Comparison of ENCODE assay signal across 29 cellular contexts in the genomic region with DNA sequence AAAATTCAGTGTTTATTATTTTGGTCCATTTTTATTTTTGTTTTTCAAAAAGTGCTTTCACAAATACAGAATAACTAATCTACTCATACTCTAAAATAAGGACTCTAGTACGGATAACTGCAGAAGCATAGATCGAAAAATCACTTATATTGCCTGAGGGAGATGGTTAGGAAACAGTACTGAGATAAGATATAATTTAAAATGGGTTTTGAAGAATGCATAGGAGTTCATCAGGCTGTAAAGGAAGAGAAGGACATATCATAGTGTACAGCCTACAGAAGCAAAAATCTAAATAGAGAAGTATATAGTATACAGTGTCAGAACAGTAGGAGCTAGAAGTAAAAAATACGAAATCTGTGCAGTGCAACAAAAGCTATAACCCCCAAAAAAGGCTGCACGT.
DNase-seq lines count a peak whose midpoint lies in the region; ATAC-seq and TF ChIP-seq lines count a peak whose summit lies in the region.
"Had no signal": no experiment of that assay in that cellular context is flagged by ENCODE, and none has a peak within 500 bp of the region (broad histone marks: within the 10 kb centered on the region; RNA-seq: fewer than 3 reads in every experiment).

No MANE protein-coding gene starts in this region.

- no peaks in the 10 kb centered on the region for H3F3A ChIP-seq in SK-N-SH (replicated peaks; ENCODE audit: insufficient read depth)

- no peak for ATAC-seq in SK-N-SH treated with all-trans-retinoic acid at 6 μM for 48 hours
- ATAC-seq: A549; CD8-positive, alpha-beta T cell had no signal

- H3K27ac ChIP-seq in SK-N-SH (ENCODE audit: low read depth in 2 of 2, low read length in 1 of 2) (no peak overlapping the region), VCaP (peak overlapping the region; percentile 91)
- H3K27ac ChIP-seq: 22Rv1; A549; BLaER1; BLaER1 treated with 17β-estradiol and CSF1 and Interleukin-3, amounts not matched to agents 10 nM and 100 nM; C4-2B had no signal

- H3K9me3 ChIP-seq in SK-N-SH = no peaks in the 10 kb centered on the region
- H3K9me3 ChIP-seq: BE2C; BLaER1 treated with 17β-estradiol and CSF1 and Interleukin-3, amounts not matched to agents 10 nM and 100 nM; Caco-2 had no signal

- H2AFZ ChIP-seq in SK-N-SH (ENCODE audit: low read depth) = no peak overlapping the region

- H3K79me2 ChIP-seq in SK-N-SH (ENCODE audit: insufficient read depth) = no peaks in the 10 kb centered on the region

- TF ChIP-seq RAD21 in SK-N-SH (IDR thresholded peaks at IDR 0.05; ENCODE audit: low read length) = no peak

- H4K20me1 ChIP-seq in SK-N-SH (ENCODE audit: insufficient read depth) = no peaks in the 10 kb centered on the region
- H4K20me1 ChIP-seq: BLaER1; BLaER1 treated with 17β-estradiol and CSF1 and Interleukin-3, amounts not matched to agents 10 nM and 100 nM had no signal

- peaks cover 0 to 16% of the 10 kb centered on the region in 2 experiments; a peak in 1 of 4 replicates for H3K4me1 ChIP-seq in SK-N-SH (ENCODE audit: control insufficient read depth in 1 of 2, insufficient read depth in 2 of 2, low read depth in 1 of 2, low read length in 1 of 2)
- H3K4me1 ChIP-seq: A549, BE2C had no signal

- H3K27me3 ChIP-seq in SK-N-SH (ENCODE audit: insufficient read depth) = no peaks in the 10 kb centered on the region
- H3K27me3 ChIP-seq: BE2C; BLaER1; BLaER1 treated with 17β-estradiol and CSF1 and Interleukin-3, amounts not matched to agents 10 nM and 100 nM had no signal

- TF ChIP-seq EP300 in SK-N-SH (IDR thresholded peaks at IDR 0.05; ENCODE audit: borderline replicate concordance in 1 of 2, low read depth in 1 of 2, low read length in 1 of 2) = no peak

- H3K9ac ChIP-seq in SK-N-SH = no peak overlapping the region
- H3K9ac ChIP-seq: BLaER1; BLaER1 treated with 17β-estradiol and CSF1 and Interleukin-3, amounts not matched to agents 10 nM and 100 nM had no signal

- CTCF ChIA-PET in SK-N-SH (lab: Yijun Ruan, JAX) = interaction anchor here (1.1 to 1.3 kb wide), 2 partner anchors 14 to 146 kb away, joined by 3 to 4 read pairs; no protein-coding TSS in a partner anchor

- H3K9me2 ChIP-seq in SK-N-SH = no peaks in the 10 kb centered on the region

- 24% methylated on average over 4 of the region's 4 CpGs for WGBS in SK-N-SH (ENCODE audit: low lambda C conversion rate)

- no peak overlapping the region for H3K4me3 ChIP-seq in SK-N-SH (ENCODE audit: low read depth in 2 of 2, low read length in 1 of 2)
- H3K4me3 ChIP-seq: A549; BLaER1; BLaER1 treated with 17β-estradiol and CSF1 and Interleukin-3, amounts not matched to agents 10 nM and 100 nM had no signal

- H3K36me3 ChIP-seq in SK-N-SH (replicated peaks in 1 of 2; ENCODE audit: control insufficient read depth in 1 of 2, insufficient read depth in 2 of 2, low read length in 1 of 2) = no peaks in the 10 kb centered on the region
- H3K36me3 ChIP-seq: BE2C; BLaER1; BLaER1 treated with 17β-estradiol and CSF1 and Interleukin-3, amounts not matched to agents 10 nM and 100 nM had no signal

- DNase-seq in SK-N-SH (no peak), middle frontal gyrus (ENCODE audit: extremely low spot score, low spot score) (no peak)
- DNase-seq: 8988T; ACHN; AML-193; BE2C; C1 segment of cervical spinal cord; Caco-2; Calu3; CD4-positive, alpha-beta memory T cell; CD4-positive, alpha-beta T cell; CD4-positive, CD25-positive, alpha-beta regulatory T cell; CD8-positive, alpha-beta memory T cell; CD8-positive, alpha-beta T cell; COR-L47; DMS 273 treated with DMSO at 0.1 percent for 48 hours; DMS153; DMS53; DMS79; DMS79 treated with DMSO at 0.1 percent for 48 hours; DND-41; EL had no signal

- TF ChIP-seq CTCF in SK-N-SH (IDR thresholded peaks at IDR 0.05) = no peak
- TF ChIP-seq CTCF in VCaP (conservative IDR thresholded peaks at IDR 0.05) = no peak

- POLR2A ChIA-PET in SK-N-SH (lab: Yijun Ruan, JAX) = no interaction called here

- H3K4me2 ChIP-seq in SK-N-SH = no peak overlapping the region
- H3K4me2 ChIP-seq: A549; BLaER1; BLaER1 treated with 17β-estradiol and CSF1 and Interleukin-3, amounts not matched to agents 10 nM and 100 nM had no signal

TF ChIP-seq in SK-N-SH treated with all-trans-retinoic acid at 6 μM for 48 hours, 23 proteins besides CTCF, POLR2A, EP300 and RAD21:
- TF ChIP-seq, protein P1, sequence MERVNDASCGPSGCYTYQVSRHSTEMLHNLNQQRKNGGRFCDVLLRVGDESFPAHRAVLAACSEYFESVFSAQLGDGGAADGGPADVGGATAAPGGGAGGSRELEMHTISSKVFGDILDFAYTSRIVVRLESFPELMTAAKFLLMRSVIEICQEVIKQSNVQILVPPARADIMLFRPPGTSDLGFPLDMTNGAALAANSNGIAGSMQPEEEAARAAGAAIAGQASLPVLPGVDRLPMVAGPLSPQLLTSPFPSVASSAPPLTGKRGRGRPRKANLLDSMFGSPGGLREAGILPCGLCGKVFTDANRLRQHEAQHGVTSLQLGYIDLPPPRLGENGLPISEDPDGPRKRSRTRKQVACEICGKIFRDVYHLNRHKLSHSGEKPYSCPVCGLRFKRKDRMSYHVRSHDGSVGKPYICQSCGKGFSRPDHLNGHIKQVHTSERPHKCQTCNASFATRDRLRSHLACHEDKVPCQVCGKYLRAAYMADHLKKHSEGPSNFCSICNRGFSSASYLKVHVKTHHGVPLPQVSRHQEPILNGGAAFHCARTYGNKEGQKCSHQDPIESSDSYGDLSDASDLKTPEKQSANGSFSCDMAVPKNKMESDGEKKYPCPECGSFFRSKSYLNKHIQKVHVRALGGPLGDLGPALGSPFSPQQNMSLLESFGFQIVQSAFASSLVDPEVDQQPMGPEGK (CRISPR knock-in tag; IDR thresholded peaks at IDR 0.05; ENCODE audit: borderline replicate concordance) = no peak
- peak; percentile 96 for TF ChIP-seq ZFP3 (CRISPR knock-in tag; IDR thresholded peaks at IDR 0.05)

TF ChIP-seq in SK-N-SH, 30 proteins besides CTCF, POLR2A, EP300 and RAD21:
- no peak for TF ChIP-seq JUND (IDR thresholded peaks at IDR 0.05)
